In the genomic region with DNA sequence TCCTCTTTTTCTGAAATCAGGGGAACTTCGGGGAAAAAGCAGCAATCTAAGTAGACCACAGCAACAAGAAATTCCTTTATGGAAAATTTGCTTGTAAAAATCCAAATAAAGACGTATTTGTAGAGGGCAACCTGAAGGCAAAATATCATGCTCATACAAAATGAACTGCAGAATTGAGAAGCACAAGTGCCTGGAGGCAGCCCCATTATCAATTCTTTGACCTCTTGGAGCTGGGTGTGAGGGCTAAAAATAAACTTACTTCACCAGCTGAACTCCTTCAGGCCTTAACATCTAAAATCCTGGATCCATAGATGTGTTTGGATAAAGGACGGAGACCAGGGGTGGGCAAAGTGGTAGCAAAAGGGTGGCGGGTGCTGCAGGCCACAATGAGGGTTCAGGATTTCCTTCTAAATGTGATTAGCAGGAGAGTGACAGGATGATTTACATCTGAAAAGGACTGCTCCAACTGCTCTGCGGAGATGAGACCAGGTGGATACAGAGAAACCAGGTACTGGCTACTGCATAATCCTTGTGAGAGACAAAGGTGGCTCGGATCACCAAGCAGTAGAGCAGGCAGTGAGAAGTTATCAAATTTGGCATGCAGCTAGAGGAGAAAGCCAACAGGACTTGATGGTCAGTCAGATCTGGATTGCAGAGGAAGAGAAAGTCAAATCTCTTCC, we compare ENCODE assay signal across 20 cellular contexts.
"Had no signal": no experiment of that assay in that cellular context is flagged by ENCODE, and none has a peak within 500 bp of the region (broad histone marks: within the 10 kb centered on the region; RNA-seq: fewer than 3 reads in every experiment).

No MANE protein-coding gene starts in this region.

- H3K79me2 ChIP-seq: parathyroid adenoma had no signal

- H3K27me3 ChIP-seq: adrenal gland, ascending aorta, brain microvascular endothelial cell, colonic mucosa, dorsolateral prefrontal cortex, heart right ventricle, vagina had no signal

- H3K27ac ChIP-seq: adrenal gland, ascending aorta, brain microvascular endothelial cell, colonic mucosa, epithelial cell of prostate, heart right ventricle, parathyroid adenoma, thoracic aorta, vagina had no signal

- H3K9ac ChIP-seq: parathyroid adenoma had no signal

- DNase-seq: activated naive CD4-positive, alpha-beta T cell; activated T-cell treated with anti-CD3 and anti-CD28 coated beads, Interleukin-2, amount 50 U/mL, for 1 hour; adrenal gland; brain microvascular endothelial cell; colonic mucosa; dorsolateral prefrontal cortex; effector memory CD8-positive, alpha-beta T cell; heart right ventricle; nucleus accumbens; small intestine; stimulated activated CD4-positive, alpha-beta T cell treated with anti-CD3 and anti-CD28 coated beads, Interleukin-15, amount 100 ng/mL, for 24 hours; stimulated activated CD4-positive, alpha-beta T cell treated with anti-CD3 and anti-CD28 coated beads, Interleukin-2, amount 100 ng/mL, for 48 hours; stimulated activated naive CD4-positive, alpha-beta T cell; T-helper 1 cell had no signal

- H3K4me3 ChIP-seq: adrenal gland, ascending aorta, colonic mucosa, dorsolateral prefrontal cortex, heart right ventricle, thoracic aorta, vagina had no signal

- H3K36me3 ChIP-seq: adrenal gland, ascending aorta, brain microvascular endothelial cell, colonic mucosa, heart right ventricle, thoracic aorta, vagina had no signal

- ATAC-seq: effector memory CD8-positive, alpha-beta T cell; heart right ventricle; sciatic nerve had no signal

- H3K4me1 ChIP-seq: adrenal gland, ascending aorta, colonic mucosa, parathyroid adenoma, vagina had no signal

- H3K9me3 ChIP-seq: adrenal gland, ascending aorta, colonic mucosa, heart right ventricle, thoracic aorta, vagina had no signal
